ENCODE assay signal across 31 cellular contexts in the genomic region with DNA sequence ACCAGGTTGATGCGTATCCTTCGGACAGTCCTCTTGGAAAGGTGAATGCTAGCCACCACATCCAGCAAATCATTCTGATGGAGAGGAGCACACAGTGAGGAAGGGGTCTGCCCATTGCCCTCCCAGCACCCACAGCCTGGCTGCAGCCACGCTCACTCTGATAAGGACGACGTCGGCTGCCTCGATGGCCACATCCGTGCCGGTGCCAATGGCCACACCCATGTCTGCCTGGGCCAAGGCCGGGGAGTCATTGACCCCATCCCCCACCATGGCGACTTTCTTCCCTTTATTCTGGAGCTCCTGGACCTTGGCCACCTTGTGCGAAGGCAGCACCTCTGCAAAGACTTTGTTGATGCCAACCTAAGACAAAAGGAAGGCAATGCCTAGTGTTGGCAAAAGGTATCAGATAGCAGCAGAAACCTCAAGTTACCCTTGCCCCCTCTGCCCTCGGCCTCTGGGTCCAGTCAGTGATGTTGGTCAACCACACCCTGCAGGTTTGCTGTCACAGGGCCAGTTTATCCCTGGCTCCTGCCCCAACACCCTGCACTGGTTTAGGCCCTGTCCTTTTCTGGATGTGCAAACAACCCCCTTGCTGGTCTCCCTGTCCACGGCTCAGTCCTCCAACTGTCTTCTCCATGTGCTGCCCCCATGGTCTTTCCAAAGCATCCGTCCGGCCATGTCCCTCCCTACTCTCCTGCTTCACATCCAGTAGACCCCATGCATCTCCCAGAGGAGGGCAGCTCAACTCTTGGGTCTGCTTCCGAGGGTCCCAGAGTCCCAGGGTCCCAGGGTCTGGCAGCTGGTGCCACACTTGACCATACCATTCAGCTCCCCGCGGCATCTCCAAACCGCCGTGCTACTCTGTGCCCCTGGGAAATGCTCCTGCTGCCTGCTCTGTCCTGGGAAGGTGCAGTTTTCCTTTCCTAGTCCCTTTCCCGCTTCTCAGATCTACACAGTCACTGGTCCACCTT.
"Had no signal": no experiment of that assay in that cellular context is flagged by ENCODE, and none has a peak within 500 bp of the region (broad histone marks: within the 10 kb centered on the region; RNA-seq: fewer than 3 reads in every experiment).

No MANE protein-coding gene starts in this region.

- H3K4me3 Mint-ChIP-seq: dendritic cell treated with granulocyte-macrophage colony-stimulating factor and Interleukin-4, amounts not matched to agents 40 ng/mL and 50 ng/mL, for 4 days; memory B cell; mesothelial cell of epicardium; naive B cell; natural killer cell treated with Interleukin-12 subunit alpha and Interleukin-12 subunit beta and Interleukin-15 and Interleukin-18, amount 100 ng/mL, for 72 hours; neural crest cell; stimulated activated memory B cell treated with anti-CD40 and anti-IgM and Interleukin-4, amounts not matched to agents 10 μg/mL and 1 μg/mL and 100 μg/mL, for 72 hours; stimulated activated naive CD8-positive, alpha-beta T cell treated with anti-CD3 and anti-CD28 coated beads, Interleukin-15, Interleukin-2, amounts not matched to agents 100 ng/mL and 50 ng/mL, for 24 hours had no signal

- DNase-seq: colonic mucosa; effector CD8-positive, alpha-beta T cell; esophagus squamous epithelium; foreskin melanocyte; glutamatergic neuron; heart right ventricle; hippocampal formation; kidney glomerular epithelial cell; left colon; left ventricle myocardium superior; mucosa of descending colon; naive B cell; sigmoid colon; spleen; stimulated activated CD4-positive, alpha-beta T cell treated with anti-CD3 and anti-CD28 coated beads, Interleukin-4, amount 100 ng/mL, for 4 hours had no signal

- H3K4me1 ChIP-seq: colonic mucosa, heart right ventricle, pancreas, sigmoid colon, tibial nerve, upper lobe of left lung had no signal

- ATAC-seq: heart right ventricle; left colon; left ventricle myocardium superior; mucosa of descending colon; natural killer cell treated with Interleukin-12 subunit alpha and Interleukin-12 subunit beta and Interleukin-15 and Interleukin-18, amount 100 ng/mL, for 72 hours; pancreas; stimulated activated memory B cell treated with anti-CD40 and anti-IgM and Interleukin-4, amounts not matched to agents 10 μg/mL and 1 μg/mL and 100 μg/mL, for 72 hours had no signal

- H3K27ac ChIP-seq: colonic mucosa, esophagus squamous epithelium, heart right ventricle, neutrophil, pancreas, sigmoid colon, spleen, thoracic aorta, tibial nerve, upper lobe of left lung had no signal

- H3K4me1 Mint-ChIP-seq: mesothelial cell of epicardium, naive B cell, neural crest cell had no signal

- H3K36me3 Mint-ChIP-seq: memory B cell; naive B cell; natural killer cell treated with Interleukin-12 subunit alpha and Interleukin-12 subunit beta and Interleukin-15 and Interleukin-18, amount 100 ng/mL, for 72 hours; stimulated activated memory B cell treated with anti-CD40 and anti-IgM and Interleukin-4, amounts not matched to agents 10 μg/mL and 1 μg/mL and 100 μg/mL, for 72 hours had no signal

- H3K27ac Mint-ChIP-seq: dendritic cell treated with granulocyte-macrophage colony-stimulating factor and Interleukin-4, amounts not matched to agents 40 ng/mL and 50 ng/mL, for 4 days; memory B cell; mesothelial cell of epicardium; naive B cell; natural killer cell treated with Interleukin-12 subunit alpha and Interleukin-12 subunit beta and Interleukin-15 and Interleukin-18, amount 100 ng/mL, for 72 hours; progenitor cell of endocrine pancreas; stimulated activated memory B cell treated with anti-CD40 and anti-IgM and Interleukin-4, amounts not matched to agents 10 μg/mL and 1 μg/mL and 100 μg/mL, for 72 hours; stimulated activated naive CD8-positive, alpha-beta T cell treated with anti-CD3 and anti-CD28 coated beads, Interleukin-15, Interleukin-2, amounts not matched to agents 100 ng/mL and 50 ng/mL, for 24 hours had no signal

- H3K9me3 Mint-ChIP-seq: dendritic cell treated with granulocyte-macrophage colony-stimulating factor and Interleukin-4, amounts not matched to agents 40 ng/mL and 50 ng/mL, for 4 days; memory B cell; mesothelial cell of epicardium; naive B cell; natural killer cell treated with Interleukin-12 subunit alpha and Interleukin-12 subunit beta and Interleukin-15 and Interleukin-18, amount 100 ng/mL, for 72 hours; neural crest cell; stimulated activated memory B cell treated with anti-CD40 and anti-IgM and Interleukin-4, amounts not matched to agents 10 μg/mL and 1 μg/mL and 100 μg/mL, for 72 hours; stimulated activated naive CD8-positive, alpha-beta T cell treated with anti-CD3 and anti-CD28 coated beads, Interleukin-15, Interleukin-2, amounts not matched to agents 100 ng/mL and 50 ng/mL, for 24 hours had no signal

- H3K9me3 ChIP-seq: colonic mucosa, esophagus squamous epithelium, heart right ventricle, mucosa of descending colon, neutrophil, pancreas, sigmoid colon, spleen, thoracic aorta, tibial nerve, upper lobe of left lung had no signal

- H3K27me3 Mint-ChIP-seq: dendritic cell treated with granulocyte-macrophage colony-stimulating factor and Interleukin-4, amounts not matched to agents 40 ng/mL and 50 ng/mL, for 4 days; progenitor cell of endocrine pancreas; stimulated activated naive CD8-positive, alpha-beta T cell treated with anti-CD3 and anti-CD28 coated beads, Interleukin-15, Interleukin-2, amounts not matched to agents 100 ng/mL and 50 ng/mL, for 24 hours had no signal

- H3K4me3 ChIP-seq: colonic mucosa, esophagus squamous epithelium, heart right ventricle, lung, mucosa of descending colon, pancreas, sigmoid colon, spleen, thoracic aorta, tibial nerve, upper lobe of left lung had no signal

- H3K36me3 ChIP-seq: colonic mucosa, neutrophil had no signal

- FAIRE-seq: islet of Langerhans, pancreas, urothelium cell line had no signal

- H3K27me3 ChIP-seq: colonic mucosa, esophagus squamous epithelium, heart right ventricle, neutrophil, pancreas, sigmoid colon, spleen, tibial nerve, upper lobe of left lung had no signal
